ENCODE assay signal across 15 cellular contexts in the genomic region with DNA sequence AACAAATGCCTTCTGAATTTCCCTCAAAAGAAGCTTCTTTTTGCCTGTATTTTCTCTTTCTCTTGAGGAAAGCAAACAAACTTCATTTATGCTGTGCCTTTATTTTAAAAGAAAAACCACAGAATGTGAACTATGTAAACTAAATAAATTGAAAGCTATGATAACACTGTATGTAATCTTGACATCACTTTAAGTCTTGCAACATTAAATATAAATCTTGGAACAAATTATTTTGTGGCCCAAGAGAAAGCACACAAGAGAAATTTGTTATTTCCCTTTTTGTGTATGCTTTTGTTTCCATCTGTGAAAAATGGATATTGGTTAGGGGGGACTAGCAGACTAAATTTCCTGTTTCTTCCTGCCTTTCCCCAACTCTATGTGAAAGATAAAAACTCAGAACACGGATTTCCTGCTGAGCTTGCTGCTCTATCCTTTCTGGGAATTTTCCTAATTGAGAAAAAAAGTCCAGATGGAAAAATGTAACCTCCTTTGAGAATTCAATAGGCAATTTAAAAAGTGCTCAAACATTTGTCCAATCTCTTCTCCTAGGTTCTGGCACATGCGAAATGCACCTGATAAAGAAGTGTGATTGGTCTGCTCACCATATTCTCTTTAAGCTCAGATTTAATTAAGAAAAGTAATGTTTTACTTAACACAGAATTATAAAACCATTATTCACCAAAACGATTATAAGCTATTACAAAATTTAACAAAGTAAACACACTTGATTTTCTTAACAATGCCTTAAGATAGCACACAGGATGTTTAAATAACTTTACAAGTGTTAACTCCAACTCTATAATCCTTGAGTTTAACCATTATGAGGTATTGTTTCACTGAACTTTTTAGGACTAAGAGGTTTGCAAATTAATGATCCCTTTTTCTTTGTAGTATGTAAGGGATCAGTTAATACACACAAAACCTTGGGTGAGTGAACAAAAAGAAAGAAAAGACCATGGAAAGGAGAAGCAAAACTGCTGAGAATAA. TPM values are rescaled to one million over a fixed set of nuclear protein-coding genes. Genes with fewer than 3 reads are reported as not detected.
DNase-seq lines count a peak whose midpoint lies in the region; ATAC-seq, FAIRE-seq and TF ChIP-seq lines count a peak whose summit lies in the region.
"Had no signal": no experiment of that assay in that cellular context is flagged by ENCODE, and none has a peak within 500 bp of the region (broad histone marks: within the 10 kb centered on the region; RNA-seq: fewer than 3 reads in every experiment).

No MANE protein-coding gene starts in this region.

- no peaks in the 10 kb centered on the region for H3K79me2 ChIP-seq in astrocyte (ENCODE audit: insufficient read depth, low read length)

- H3K36me3 Mint-ChIP-seq in MCF 10A (ENCODE audit: insufficient read depth, unreplicated experiment) (peaks cover 6% of the 10 kb centered on the region), astrocyte (ENCODE audit: low read depth, unreplicated experiment) (no peaks in the 10 kb centered on the region)
- H3K36me3 Mint-ChIP-seq in activated T-helper 2 cell treated with anti-CD3 and anti-CD28 coated beads, Interferon-gamma antibody, Interleukin-2, Interleukin-4, amounts not matched to agents 10 μg/mL and 5 μg/mL and 100 μg/mL, durations not matched to agents 14 hours and 24 hours and 36 hours (ENCODE audit: low read depth) = no peaks in the 10 kb centered on the region

- TF ChIP-seq CTCF in MCF 10A (IDR thresholded peaks at IDR 0.05; ENCODE audit: unreplicated experiment) (no peak), breast epithelium (IDR thresholded peaks at IDR 0.05) (no peak), astrocyte (IDR thresholded peaks at IDR 0.05; ENCODE audit: insufficient read depth, low read depth, low read length) (no peak), upper lobe of left lung (IDR thresholded peaks at IDR 0.05) (no peak)

- H3K4me3 ChIP-seq in breast epithelium (no peak overlapping the region), astrocyte (ENCODE audit: insufficient read depth, low read depth, low read length) (no peak overlapping the region), upper lobe of left lung (no peak overlapping the region)
- H3K4me3 ChIP-seq: gastrocnemius medialis, lung had no signal

- POLR2A ChIA-PET in MCF 10A (lab: Yijun Ruan, JAX) = interaction anchor here (0.6 to 1.4 kb wide), 8 partner anchors 9 to 290 kb away, joined by 3 to 8 read pairs (median 3); a partner anchor contains a TSS

- peak overlapping the region in 1 of 2 donors; percentile 17 for H3K27ac ChIP-seq in breast epithelium
- H3K27ac ChIP-seq in astrocyte (ENCODE audit: low read depth, low read length) = no peak overlapping the region
- peak overlapping the region in 3 of 4 donors; percentile 36 to 80 (median 58) for H3K27ac ChIP-seq in upper lobe of left lung

- peak overlapping the region; percentile 40 for H3K4me2 ChIP-seq in astrocyte (ENCODE audit: low read length)

- H3K9ac ChIP-seq in astrocyte (ENCODE audit: low read length) = no peak overlapping the region

- TF ChIP-seq EP300 in upper lobe of left lung (IDR thresholded peaks at IDR 0.05) = no peak

- H3K4me1 Mint-ChIP-seq in MCF 10A (ENCODE audit: insufficient read depth, unreplicated experiment) (peaks cover 9% of the 10 kb centered on the region), astrocyte (ENCODE audit: low read depth, unreplicated experiment) (peaks cover 5% of the 10 kb centered on the region)
- H3K4me1 Mint-ChIP-seq in activated T-helper 2 cell treated with anti-CD3 and anti-CD28 coated beads, Interferon-gamma antibody, Interleukin-2, Interleukin-4, amounts not matched to agents 10 μg/mL and 5 μg/mL and 100 μg/mL, durations not matched to agents 14 hours and 24 hours and 36 hours (ENCODE audit: low read depth) = no peaks in the 10 kb centered on the region
- H3K4me1 Mint-ChIP-seq: activated CD4-positive, alpha-beta T cell treated with anti-CD3 and anti-CD28 coated beads, Interleukin-2, amount 10 ng/mL, durations not matched to agents 7 days and 5 days had no signal

- H3K27me3 Mint-ChIP-seq in MCF 10A (ENCODE audit: insufficient read depth, unreplicated experiment) (no peaks in the 10 kb centered on the region), astrocyte (ENCODE audit: low read depth, unreplicated experiment) (no peaks in the 10 kb centered on the region)
- no peaks in the 10 kb centered on the region for H3K27me3 Mint-ChIP-seq in activated T-helper 2 cell treated with anti-CD3 and anti-CD28 coated beads, Interferon-gamma antibody, Interleukin-2, Interleukin-4, amounts not matched to agents 10 μg/mL and 5 μg/mL and 100 μg/mL, durations not matched to agents 14 hours and 24 hours and 36 hours (ENCODE audit: low read depth)
- H3K27me3 Mint-ChIP-seq: activated CD4-positive, alpha-beta T cell treated with anti-CD3 and anti-CD28 coated beads, Interleukin-2, amount 10 ng/mL, durations not matched to agents 7 days and 5 days had no signal

- H3K9me3 Mint-ChIP-seq in MCF 10A (ENCODE audit: unreplicated experiment) = no peaks in the 10 kb centered on the region
- H3K9me3 Mint-ChIP-seq in astrocyte (ENCODE audit: unreplicated experiment) = peaks cover 9% of the 10 kb centered on the region
- no peaks in the 10 kb centered on the region for H3K9me3 Mint-ChIP-seq in activated T-helper 2 cell treated with anti-CD3 and anti-CD28 coated beads, Interferon-gamma antibody, Interleukin-2, Interleukin-4, amounts not matched to agents 10 μg/mL and 5 μg/mL and 100 μg/mL, durations not matched to agents 14 hours and 24 hours and 36 hours
- H3K9me3 Mint-ChIP-seq: activated CD4-positive, alpha-beta T cell treated with anti-CD3 and anti-CD28 coated beads, Interleukin-2, amount 10 ng/mL, durations not matched to agents 7 days and 5 days had no signal

- intact Hi-C loops in MCF 10A (cut with micrococcal nuclease) (no loop called here), breast epithelium (cut with DNase I; ENCODE audit: low total_unique reads) (no loop called here)
- intact Hi-C loops in activated T-helper 2 cell treated with anti-CD3 and anti-CD28 coated beads, Interferon-gamma antibody, Interleukin-2, Interleukin-4, amounts not matched to agents 10 μg/mL and 5 μg/mL and 100 μg/mL, durations not matched to agents 14 hours and 24 hours and 36 hours (cut with micrococcal nuclease) = no loop called here

- H3K4me3 Mint-ChIP-seq in MCF 10A (ENCODE audit: unreplicated experiment) = no peak overlapping the region
- no peak overlapping the region for H3K4me3 Mint-ChIP-seq in astrocyte (ENCODE audit: unreplicated experiment)
- no peak overlapping the region for H3K4me3 Mint-ChIP-seq in activated T-helper 2 cell treated with anti-CD3 and anti-CD28 coated beads, Interferon-gamma antibody, Interleukin-2, Interleukin-4, amounts not matched to agents 10 μg/mL and 5 μg/mL and 100 μg/mL, durations not matched to agents 14 hours and 24 hours and 36 hours (ENCODE audit: low read depth)
- H3K4me3 Mint-ChIP-seq: activated CD4-positive, alpha-beta T cell treated with anti-CD3 and anti-CD28 coated beads, Interleukin-2, amount 10 ng/mL, durations not matched to agents 7 days and 5 days had no signal

- BruUV-seq in MCF 10A (replicated peaks; lab: Mats Ljungman, UMichigan) = no TSS peak

- WGBS in upper lobe of left lung, 2 donors = 20 to 23% methylated on average over 3 of the region's 3 CpGs

- H3K36me3 ChIP-seq in breast epithelium = no peaks in the 10 kb centered on the region
- H3K36me3 ChIP-seq in astrocyte (ENCODE audit: insufficient read depth, low read length) = no peaks in the 10 kb centered on the region
- no peaks in the 10 kb centered on the region for H3K36me3 ChIP-seq in upper lobe of left lung
- H3K36me3 ChIP-seq: gastrocnemius medialis had no signal

- H3K4me1 ChIP-seq in breast epithelium (no peaks in the 10 kb centered on the region), astrocyte (ENCODE audit: insufficient read depth, low read length) (peaks cover 7% of the 10 kb centered on the region), upper lobe of left lung (peaks cover 10 to 27% (median 22%) of the 10 kb centered on the region in 4 donors)
- H3K4me1 ChIP-seq: gastrocnemius medialis had no signal

- peaks cover 0 to 6% of the 10 kb centered on the region in 2 donors for H3K9me3 ChIP-seq in breast epithelium
- H3K9me3 ChIP-seq in astrocyte (ENCODE audit: insufficient read depth, low read depth, low read length) = no peaks in the 10 kb centered on the region
- H3K9me3 ChIP-seq in upper lobe of left lung = peaks cover 0 to 3% (median 0%) of the 10 kb centered on the region in 4 donors
- H3K9me3 ChIP-seq: gastrocnemius medialis had no signal

- no peaks in the 10 kb centered on the region for H3K27me3 ChIP-seq in breast epithelium
- H3K27me3 ChIP-seq in astrocyte (ENCODE audit: insufficient read depth, low read length) = no peaks in the 10 kb centered on the region
- no peaks in the 10 kb centered on the region for H3K27me3 ChIP-seq in upper lobe of left lung
- H3K27me3 ChIP-seq: gastrocnemius medialis had no signal

- peak; percentile 64 for FAIRE-seq in astrocyte (lab: Jason Lieb, UNC)
- FAIRE-seq: bronchial epithelial cell had no signal

- TF ChIP-seq POLR2A in breast epithelium (IDR thresholded peaks at IDR 0.05) (no peak), upper lobe of left lung (IDR thresholded peaks at IDR 0.05) (no peak)

- H4K20me1 ChIP-seq in astrocyte (ENCODE audit: insufficient read depth, low read length) = no peaks in the 10 kb centered on the region

- DNase-seq in MCF 10A (ENCODE audit: unreplicated experiment) (peak; percentile 11), breast epithelium (ENCODE audit: low spot score in 2 of 2) (no peak), astrocyte (ENCODE audit: low read depth) (peak; percentile 46), iris pigment epithelial cell (ENCODE audit: low read depth) (peak; percentile 81), upper lobe of left lung (no peak), NCI-H1105 (lab: John Stamatoyannopoulos, UW) (no peak)
- no peak for DNase-seq in activated T-helper 2 cell treated with anti-CD3 and anti-CD28 coated beads, Interferon-gamma antibody, Interleukin-2, Interleukin-4, amounts not matched to agents 10 μg/mL and 5 μg/mL and 100 μg/mL, durations not matched to agents 14 hours and 24 hours and 36 hours (ENCODE audit: low spot score)
- DNase-seq: activated CD4-positive, alpha-beta T cell treated with anti-CD3 and anti-CD28 coated beads, Interleukin-2, amount 10 ng/mL, durations not matched to agents 7 days and 5 days; DMS79; gastrocnemius medialis; NCI-H2081; substantia nigra had no signal

- H2AFZ ChIP-seq in astrocyte (ENCODE audit: low read depth, low read length) = peak overlapping the region; percentile 19

- H3K27ac Mint-ChIP-seq in MCF 10A (ENCODE audit: low read depth, unreplicated experiment) (peak overlapping the region; percentile 77), astrocyte (ENCODE audit: unreplicated experiment) (no peak overlapping the region)
- H3K27ac Mint-ChIP-seq in activated T-helper 2 cell treated with anti-CD3 and anti-CD28 coated beads, Interferon-gamma antibody, Interleukin-2, Interleukin-4, amounts not matched to agents 10 μg/mL and 5 μg/mL and 100 μg/mL, durations not matched to agents 14 hours and 24 hours and 36 hours = no peak overlapping the region
- H3K27ac Mint-ChIP-seq: activated CD4-positive, alpha-beta T cell treated with anti-CD3 and anti-CD28 coated beads, Interleukin-2, amount 10 ng/mL, durations not matched to agents 7 days and 5 days had no signal

- ATAC-seq in upper lobe of left lung (ENCODE audit: low FRiP score in 2 of 2) = no peak
- no peak for ATAC-seq in HG02973 (IDR thresholded peaks at IDR 0.05; ENCODE audit: unreplicated experiment)
- ATAC-seq: gastrocnemius medialis had no signal

- CTCF ChIA-PET in MCF 10A (lab: Yijun Ruan, JAX) = interaction anchor here (0.5 to 2.2 kb wide), 6 partner anchors 26 to 268 kb away, joined by 3 to 27 read pairs (median 4); no protein-coding TSS in a partner anchor

RNA-seq across cellular contexts. Expression of a gene that starts 21.1 kb away (rescaled TPM):
- 67.4 and 71.1 TPM in 2 replicates for total RNA-seq in MCF 10A (2022)
- total RNA-seq in breast epithelium = 100 to 1,000 TPM in 1 of 3 donors, 10 to 100 TPM in 2; 52.4 to 105 (median 90.1) TPM
- total RNA-seq in astrocyte = 52.9 and 56.6 TPM in 2 replicates
- 100 to 1,000 TPM in 5 of 6 donors, 10 to 100 TPM in 1; 92.3 to 293 (median 243) TPM for total RNA-seq in upper lobe of left lung
- total RNA-seq in activated T-helper 2 cell treated with anti-CD3 and anti-CD28 coated beads, Interferon-gamma antibody, Interleukin-2, Interleukin-4, amounts not matched to agents 10 μg/mL and 5 μg/mL and 100 μg/mL, durations not matched to agents 14 hours and 24 hours and 36 hours = 0.41 and 0.50 TPM in 2 replicates
- total RNA-seq: activated CD4-positive, alpha-beta T cell treated with anti-CD3 and anti-CD28 coated beads, Interleukin-2, amount 10 ng/mL, durations not matched to agents 7 days and 5 days had no signal

Comparison
In these comparisons a context has a peak if more than half of its experiments do, and no peak if none do; other contexts are left out.
1. DNase-seq: peak in MCF 10A (single experiment), astrocyte (single experiment) and iris pigment epithelial cell (single experiment); none in breast epithelium (0 of 2), upper lobe of left lung (0 of 2), NCI-H1105 (single experiment) and activated T-helper 2 cell treated with anti-CD3 and anti-CD28 coated beads, Interferon-gamma antibody, Interleukin-2, Interleukin-4, amounts not matched to agents 10 μg/mL and 5 μg/mL and 100 μg/mL, durations not matched to agents 14 hours and 24 hours and 36 hours (single experiment).
2. RNA of a gene that starts 21.1 kb away (total RNA-seq): 92.3 to 293 TPM in upper lobe of left lung, 52.4 to 105 TPM in breast epithelium, 67.4 to 71.1 TPM in MCF 10A and 52.9 to 56.6 TPM in astrocyte; 0.41 to 0.50 TPM in activated T-helper 2 cell treated with anti-CD3 and anti-CD28 coated beads, Interferon-gamma antibody, Interleukin-2, Interleukin-4, amounts not matched to agents 10 μg/mL and 5 μg/mL and 100 μg/mL, durations not matched to agents 14 hours and 24 hours and 36 hours; every median in the first group is over 10 times any median in the second.